In genomic region chr10:50326757-50327701, GRCh38 we compare ENCODE assay signal across 1 cellular context.
TF ChIP-seq lines count a peak whose summit lies in the region.

No MANE protein-coding gene starts in this region.

TF ChIP-seq in K562, 482 proteins besides CTCF, POLR2A, EP300 and RAD21 (continued from another document and continues in another):
- TF ChIP-seq SMC3 (conservative IDR thresholded peaks at IDR 0.05; ENCODE audit: insufficient read depth, low read depth, low read length) (peak; percentile 44; the same call in 1 of the 2 replicates), POU5F1 (IDR thresholded peaks at IDR 0.05; ENCODE audit: borderline replicate concordance, low read depth, low read length, partially characterized antibody) (no peak), PHF8 (IDR thresholded peaks at IDR 0.05; ENCODE audit: borderline replicate concordance, low read length) (peak; percentile 32; the same call in 1 of the 2 replicates), NR2C2 (CRISPR knock-in tag; IDR thresholded peaks at IDR 0.05) (no peak), NR2C2 (tag; IDR thresholded peaks at IDR 0.05) (peak; percentile 61), MAX (CRISPR knock-in tag; IDR thresholded peaks at IDR 0.05) (no peak), HDAC8 (tag; IDR thresholded peaks at IDR 0.05) (no peak), FOXA1 (IDR thresholded peaks at IDR 0.05; ENCODE audit: borderline replicate concordance) (no peak), ELF1 (tag; IDR thresholded peaks at IDR 0.05) (peak; percentile 58; the same call in 1 of the 2 replicates), DPF2 (IDR thresholded peaks at IDR 0.05) (no peak), CBFA2T2 (conservative IDR thresholded peaks at IDR 0.05) (no peak), E2F3 (CRISPR knock-in tag; IDR thresholded peaks at IDR 0.05) (no peak), ZNF589 (CRISPR knock-in tag; IDR thresholded peaks at IDR 0.05; ENCODE audit: low read depth) (peak; percentile 61), ZNF184 (CRISPR knock-in tag; IDR thresholded peaks at IDR 0.05) (no peak), SIX5 (IDR thresholded peaks at IDR 0.05; ENCODE audit: borderline replicate concordance in 1 of 2, insufficient read depth in 1 of 2, low read depth in 1 of 2, low read length in 2 of 2) (no peak), MCM2 (IDR thresholded peaks at IDR 0.05; ENCODE audit: low read depth) (no peak), JUNB (CRISPR knock-in tag; conservative IDR thresholded peaks at IDR 0.05) (no peak), LCOR (CRISPR knock-in tag; IDR thresholded peaks at IDR 0.05) (peak; percentile 93), ETV5 (CRISPR knock-in tag; IDR thresholded peaks at IDR 0.05; ENCODE audit: low read depth) (peak; percentile 65; the same call in 1 of the 2 replicates), ZNF174 (CRISPR knock-in tag; IDR thresholded peaks at IDR 0.05) (0 out of 2 replicates have a peak, but pooled peaks have one; percentile 17), KDM4B (IDR thresholded peaks at IDR 0.05; ENCODE audit: borderline replicate concordance in 2 of 2, low read depth in 1 of 2) (no peak), ERF (CRISPR knock-in tag; IDR thresholded peaks at IDR 0.05) (no peak), ZNF324 (CRISPR knock-in tag; IDR thresholded peaks at IDR 0.05) (no peak), TAL1 (IDR thresholded peaks at IDR 0.05) (no peak), PRMT5 (CRISPR knock-in tag; IDR thresholded peaks at IDR 0.05) (no peak), ZNF668 (CRISPR knock-in tag; IDR thresholded peaks at IDR 0.05) (no peak), CTBP1 (IDR thresholded peaks at IDR 0.05; ENCODE audit: borderline replicate concordance) (no peak), GTF2B (IDR thresholded peaks at IDR 0.05; ENCODE audit: extremely low read depth, insufficient read length) (no peak), KDM5B (IDR thresholded peaks at IDR 0.05; ENCODE audit: insufficient replicate concordance, low read depth, low read length) (peak; percentile 58), PREB (CRISPR knock-in tag; IDR thresholded peaks at IDR 0.05) (no peak), DDX20 (tag; IDR thresholded peaks at IDR 0.05; ENCODE audit: low read depth) (0 out of 2 replicates have a peak, but pooled peaks have one; percentile 10), ZKSCAN8 (CRISPR knock-in tag; IDR thresholded peaks at IDR 0.05) (peak; percentile 72), ZNF584 (CRISPR knock-in tag; IDR thresholded peaks at IDR 0.05; ENCODE audit: low read depth) (no peak), ARID3A (IDR thresholded peaks at IDR 0.05; ENCODE audit: borderline replicate concordance, low read depth, low read length) (peak; percentile 99), AFF1 (IDR thresholded peaks at IDR 0.05; ENCODE audit: low read depth in 1 of 2, partially characterized antibody in 2 of 2) (no peak), CEBPG (CRISPR knock-in tag; IDR thresholded peaks at IDR 0.05) (no peak), CEBPG (tag; conservative IDR thresholded peaks at IDR 0.05 in 1 of 2, IDR thresholded peaks at IDR 0.05 in 1 of 2) (no peak; a peak in 2 of 4 replicates), HBP1 (CRISPR knock-in tag; IDR thresholded peaks at IDR 0.05) (peak; percentile 5; the same call in 1 of the 2 replicates), RFX1 (IDR thresholded peaks at IDR 0.05) (no peak), POLR2H (tag; IDR thresholded peaks at IDR 0.05; ENCODE audit: low read depth) (peak; percentile 79), NCOA4 (IDR thresholded peaks at IDR 0.05; ENCODE audit: partially characterized antibody) (no peak), ZNF311 (CRISPR knock-in tag; IDR thresholded peaks at IDR 0.05) (no peak), TCF15 (CRISPR knock-in tag; IDR thresholded peaks at IDR 0.05) (no peak), PPARD (CRISPR knock-in tag; IDR thresholded peaks at IDR 0.05) (no peak), FOXO4 (CRISPR knock-in tag; IDR thresholded peaks at IDR 0.05) (0 out of 2 replicates have a peak, but pooled peaks have one; percentile 24), MNT (conservative IDR thresholded peaks at IDR 0.05) (no peak), ZNF282 (CRISPR knock-in tag; IDR thresholded peaks at IDR 0.05) (no peak), DLX4 (CRISPR knock-in tag; IDR thresholded peaks at IDR 0.05) (no peak), TCF7L2 (IDR thresholded peaks at IDR 0.05; ENCODE audit: low read depth, low read length) (no peak), MBD2 (IDR thresholded peaks at IDR 0.05; ENCODE audit: borderline replicate concordance, low read depth) (peak; percentile 97), NR4A1 (CRISPR knock-in tag; IDR thresholded peaks at IDR 0.05) (no peak), NR4A1 (tag; IDR thresholded peaks at IDR 0.05) (peak; percentile 76), STAT5A (IDR thresholded peaks at IDR 0.05; ENCODE audit: borderline replicate concordance, low read length) (peak; percentile 100), MITF (IDR thresholded peaks at IDR 0.05) (no peak), ZNF134 (CRISPR knock-in tag; conservative IDR thresholded peaks at IDR 0.05) (no peak), ETS2 (tag; IDR thresholded peaks at IDR 0.05; ENCODE audit: borderline replicate concordance, poor library complexity, severe bottlenecking) (no peak), MAFK (IDR thresholded peaks at IDR 0.05; ENCODE audit: low read length) (peak; percentile 86), HCFC1 (IDR thresholded peaks at IDR 0.05; ENCODE audit: low read depth, low read length) (peak; percentile 40; the same call in 1 of the 2 replicates), HNRNPH1 (optimal IDR thresholded peaks at IDR 0.05; ENCODE audit: low read depth, low read length) (no peak), ID3 (CRISPR knock-in tag; IDR thresholded peaks at IDR 0.05) (no peak), ID3 (tag; IDR thresholded peaks at IDR 0.05) (no peak)
